Comparison of ENCODE assay signal across 26 cellular contexts in genomic region chr2:98014379-98014778, GRCh38. TPM values are rescaled to one million over a fixed set of nuclear protein-coding genes. Genes with fewer than 3 reads are reported as not detected.
A peak's percentile ranks its signal among the peaks of the same experiment; 100 is the strongest.
DNase-seq lines count a peak whose midpoint lies in the region; ATAC-seq, FAIRE-seq and TF ChIP-seq lines count a peak whose summit lies in the region.
"Had no signal": no experiment of that assay in that cellular context is flagged by ENCODE, and none has a peak within 500 bp of the region (broad histone marks: within the 10 kb centered on the region; RNA-seq: fewer than 3 reads in every experiment).

No MANE protein-coding gene starts in this region.

- H3K4me1 Mint-ChIP-seq in stimulated activated memory B cell treated with anti-CD40 and anti-IgM and Interleukin-4, amounts not matched to agents 10 μg/mL and 1 μg/mL and 100 μg/mL, for 72 hours = peaks cover 65% of the 10 kb centered on the region

- RAD21 ChIA-PET in GM12878 (lab: Charles Lee; ENCODE audit: unreplicated experiment) = interaction anchor here (1.3 to 3.8 kb wide), 3 partner anchors 12 to 60 kb away, joined by 3 to 26 read pairs (median 5); no protein-coding TSS in a partner anchor

- H3K27me3 ChIP-seq in HepG2 (ENCODE audit: control insufficient read depth in 1 of 2, insufficient read depth in 2 of 2, low read length in 2 of 2) = no peaks in the 10 kb centered on the region
- H3K27me3 ChIP-seq in right lobe of liver = no peaks in the 10 kb centered on the region
- no peaks in the 10 kb centered on the region for H3K27me3 ChIP-seq in OCI-LY1 (ENCODE audit: insufficient read depth, low read length)
- H3K27me3 ChIP-seq in GM12878 (replicated peaks in 1 of 2; ENCODE audit: control insufficient read depth in 2 of 2, insufficient read depth in 2 of 2, low read length in 1 of 2) = no peaks in the 10 kb centered on the region
- H3K27me3 ChIP-seq in spleen (replicated peaks in 1 of 7) = no peaks in the 10 kb centered on the region
- H3K27me3 ChIP-seq: BLaER1, SJCRH30 had no signal

- H3K4me2 ChIP-seq in HepG2 (ENCODE audit: low read depth, low read length) = peak overlapping the region; percentile 97
- no peak overlapping the region for H3K4me2 ChIP-seq in OCI-LY1 (ENCODE audit: low read length)
- peak overlapping the region; percentile 98 for H3K4me2 ChIP-seq in GM12878 (ENCODE audit: control insufficient read depth, insufficient read depth)

- WGBS in HepG2 (ENCODE audit: low lambda C conversion rate) = 100% methylated on average over 1 of the region's 2 CpGs
- WGBS in right lobe of liver (ENCODE audit: insufficient coverage, low coverage, low lambda C conversion rate, missing lambda C conversion rate) = no CpG with 5 or more reads among the region's 2 CpGs
- 100% methylated on average over 2 of the region's 2 CpGs for WGBS in GM12878 (ENCODE audit: insufficient coverage, insufficient replicate concordance, low lambda C conversion rate, missing lambda C conversion rate)
- WGBS in spleen, 5 donors = 83 to 100% (median 95%) methylated on average over 2 of the region's 2 CpGs

- SMC1A ChIA-PET in GM12878 (lab: Charles Lee; ENCODE audit: uncharacterized antibody, unreplicated experiment) = interaction anchor here (1.0 to 1.7 kb wide), 2 partner anchors 14 to 108 kb away, joined by 3 to 6 read pairs; no protein-coding TSS in a partner anchor

- TF ChIP-seq CTCF in HepG2 (CRISPR knock-in tag; IDR thresholded peaks at IDR 0.05) = no peak
- no peak for TF ChIP-seq CTCF in right lobe of liver (IDR thresholded peaks at IDR 0.05)
- no peak for TF ChIP-seq CTCF in OCI-LY1 (IDR thresholded peaks at IDR 0.05; ENCODE audit: low read length)
- no peak for TF ChIP-seq CTCF in GM12878 (IDR thresholded peaks at IDR 0.05 in 2 of 3, conservative IDR thresholded peaks at IDR 0.05 in 1 of 3; ENCODE audit: control insufficient read depth in 2 of 3, extremely low read depth in 1 of 3, insufficient read depth in 1 of 3, low read depth in 3 of 3, low read length in 3 of 3)
- no peak for TF ChIP-seq CTCF in spleen (IDR thresholded peaks at IDR 0.05 in 8 of 11, conservative IDR thresholded peaks at IDR 0.05 in 3 of 11)

- H3K79me2 ChIP-seq in HepG2 (ENCODE audit: insufficient read depth, low read length) (no peaks in the 10 kb centered on the region), OCI-LY1 (ENCODE audit: insufficient read depth, low read length) (no peaks in the 10 kb centered on the region), GM12878 (ENCODE audit: control insufficient read depth, insufficient read depth, low read length) (no peaks in the 10 kb centered on the region)

- ATAC-seq in HepG2 (no peak), right lobe of liver (no peak), GM12878 (no peak), HG02759 (IDR thresholded peaks at IDR 0.05; ENCODE audit: unreplicated experiment) (no peak)
- no peak for ATAC-seq in stimulated activated memory B cell treated with anti-CD40 and anti-IgM and Interleukin-4, amounts not matched to agents 10 μg/mL and 1 μg/mL and 100 μg/mL, for 72 hours
- ATAC-seq: PC-3, SK-N-SH treated with all-trans-retinoic acid at 6 μM for 48 hours had no signal

- H4K20me1 ChIP-seq in HepG2 (ENCODE audit: insufficient read depth, low read length) (no peaks in the 10 kb centered on the region), OCI-LY1 (ENCODE audit: insufficient read depth, low read length) (no peaks in the 10 kb centered on the region), GM12878 (ENCODE audit: control insufficient read depth, insufficient read depth) (no peaks in the 10 kb centered on the region)
- H4K20me1 ChIP-seq: BLaER1 had no signal

- POLR2A ChIA-PET in HepG2 (lab: Yijun Ruan, JAX) = no interaction called here
- POLR2A ChIA-PET in GM12878 (lab: Charles Lee) = interaction anchor here (0.6 to 1.6 kb wide), 2 partner anchors 12 to 63 kb away, joined by 4 to 7 read pairs; no protein-coding TSS in a partner anchor

- peak overlapping the region in 1 of 3 experiments; percentile 68; a peak in 1 of 6 replicates for H3K4me3 ChIP-seq in HepG2 (replicated peaks in 1 of 3; ENCODE audit: insufficient read depth in 1 of 3, low read depth in 2 of 3, low read length in 3 of 3)
- no peak overlapping the region for H3K4me3 ChIP-seq in right lobe of liver
- no peak overlapping the region for H3K4me3 ChIP-seq in OCI-LY1 (ENCODE audit: low read depth, low read length, poor library complexity, severe bottlenecking)
- H3K4me3 ChIP-seq in GM12878 = no peak overlapping the region
- H3K4me3 ChIP-seq in spleen = no peak overlapping the region
- H3K4me3 ChIP-seq: BLaER1 had no signal

- CTCF ChIA-PET in HepG2 (lab: Yijun Ruan, JAX; ENCODE audit: low intra/inter-chr PET ratio, low total read pairs) (no interaction called here), GM12878 (lab: Yijun Ruan, JAX) (interaction anchor here (1.3 to 2.3 kb wide), 2 partner anchors 10 to 12 kb away, joined by 5 to 9 read pairs; no protein-coding TSS in a partner anchor)

- no peaks in the 10 kb centered on the region for H3K9me3 Mint-ChIP-seq in stimulated activated memory B cell treated with anti-CD40 and anti-IgM and Interleukin-4, amounts not matched to agents 10 μg/mL and 1 μg/mL and 100 μg/mL, for 72 hours
- H3K9me3 Mint-ChIP-seq: CD4-positive, alpha-beta T cell had no signal

- TF ChIP-seq RAD21 in HepG2 (CRISPR knock-in tag; IDR thresholded peaks at IDR 0.05) (no peak), GM12878 (IDR thresholded peaks at IDR 0.05; ENCODE audit: insufficient read depth, low read depth, low read length) (no peak)

- H3K27me3 Mint-ChIP-seq in stimulated activated memory B cell treated with anti-CD40 and anti-IgM and Interleukin-4, amounts not matched to agents 10 μg/mL and 1 μg/mL and 100 μg/mL, for 72 hours = no peaks in the 10 kb centered on the region
- H3K27me3 Mint-ChIP-seq: CD4-positive, alpha-beta T cell had no signal

- H3K9me3 ChIP-seq in HepG2 (ENCODE audit: low read length) = no peaks in the 10 kb centered on the region
- no peaks in the 10 kb centered on the region for H3K9me3 ChIP-seq in right lobe of liver
- no peaks in the 10 kb centered on the region for H3K9me3 ChIP-seq in OCI-LY1 (ENCODE audit: low read length)
- H3K9me3 ChIP-seq in GM12878 (replicated peaks; ENCODE audit: control insufficient read depth, insufficient read depth, low read length) = no peaks in the 10 kb centered on the region
- H3K9me3 ChIP-seq in spleen = no peaks in the 10 kb centered on the region
- H3K9me3 ChIP-seq: BLaER1, SJCRH30 had no signal

- H3K4me1 ChIP-seq in HepG2 (ENCODE audit: insufficient read depth, low read length) (peaks cover 20% of the 10 kb centered on the region), right lobe of liver (no peaks in the 10 kb centered on the region), OCI-LY1 (ENCODE audit: insufficient read depth, low read length, severe bottlenecking) (peaks cover 74% of the 10 kb centered on the region), GM12878 (ENCODE audit: control insufficient read depth, insufficient read depth, low read length) (peaks cover 55% of the 10 kb centered on the region), spleen (peaks cover 8 to 67% (median 51%) of the 10 kb centered on the region in 6 donors)

- H3K9me2 ChIP-seq in OCI-LY1 (ENCODE audit: low read depth, low read length) = no peaks in the 10 kb centered on the region

- 0 out of 2 replicates have a peak, but pooled peaks cover 3% of the 10 kb centered on the region for H3F3A ChIP-seq in OCI-LY1 (ENCODE audit: insufficient read depth, low read length)

- H3K36me3 Mint-ChIP-seq in stimulated activated memory B cell treated with anti-CD40 and anti-IgM and Interleukin-4, amounts not matched to agents 10 μg/mL and 1 μg/mL and 100 μg/mL, for 72 hours = peaks cover 5% of the 10 kb centered on the region

- TF ChIP-seq EP300 in HepG2 (IDR thresholded peaks at IDR 0.05; ENCODE audit: low read depth in 2 of 2, low read length in 2 of 2) (no peak), HepG2 (CRISPR knock-in tag; IDR thresholded peaks at IDR 0.05; ENCODE audit: borderline replicate concordance) (no peak), GM12878 (IDR thresholded peaks at IDR 0.05; ENCODE audit: borderline replicate concordance in 1 of 2, control insufficient read depth in 1 of 2, low read depth in 2 of 2, low read length in 2 of 2) (no peak)

- FAIRE-seq in HepG2 (lab: Jason Lieb, UNC) = no peak
- FAIRE-seq in GM12878 (lab: Jason Lieb, UNC) = no peak
- FAIRE-seq: GM19239 had no signal

- H2AFZ ChIP-seq in HepG2 (ENCODE audit: low read length) (no peak overlapping the region), OCI-LY1 (ENCODE audit: low read length) (no peak overlapping the region), GM12878 (ENCODE audit: control insufficient read depth, low read depth, low read length) (no peak overlapping the region)

- TF ChIP-seq POLR2A in HepG2 (IDR thresholded peaks at IDR 0.05; ENCODE audit: insufficient read depth in 1 of 2, low read depth in 2 of 2, low read length in 2 of 2) (no peak), right lobe of liver (IDR thresholded peaks at IDR 0.05) (no peak), GM12878 (IDR thresholded peaks at IDR 0.05; ENCODE audit: low read depth, low read length) (no peak), spleen (IDR thresholded peaks at IDR 0.05) (no peak)

- H3K4me3 Mint-ChIP-seq in stimulated activated memory B cell treated with anti-CD40 and anti-IgM and Interleukin-4, amounts not matched to agents 10 μg/mL and 1 μg/mL and 100 μg/mL, for 72 hours = no peak overlapping the region
- H3K4me3 Mint-ChIP-seq: CD4-positive, alpha-beta T cell had no signal

- DNase-seq in HepG2 (ENCODE audit: low spot score) (no peak), right lobe of liver (no peak), GM12878 (ENCODE audit: low read depth, low spot score) (no peak), spleen (no peak), GF-D8 (lab: John Stamatoyannopoulos, UW) (no peak)
- DNase-seq: CD4-positive, alpha-beta T cell; COR-L47; EL; GDM1; Kasumi-1; NCI-H1092 treated with DMSO at 0.1 percent for 48 hours; NCI-H1436; NCI-H187; NCI-H2081 treated with DMSO at 0.1 percent for 48 hours; NCI-H2171; NCI-H226; NCI-H510A; NCI-H69; PC-3; SJCRH30 had no signal

- BruUV-seq in HepG2 (replicated peaks; lab: Mats Ljungman, UMichigan) (no TSS peak), GM12878 (replicated peaks; lab: Mats Ljungman, UMichigan) (no TSS peak)

- H3K36me3 ChIP-seq in HepG2 (replicated peaks in 1 of 2; ENCODE audit: control insufficient read depth in 1 of 2, insufficient read depth in 2 of 2, low read length in 2 of 2) (no peaks in the 10 kb centered on the region), right lobe of liver (no peaks in the 10 kb centered on the region), OCI-LY1 (ENCODE audit: insufficient read depth, low read length) (no peaks in the 10 kb centered on the region), GM12878 (ENCODE audit: control insufficient read depth in 2 of 2, insufficient read depth in 2 of 2, low read length in 1 of 2) (no peaks in the 10 kb centered on the region), spleen (no peaks in the 10 kb centered on the region)
- H3K36me3 ChIP-seq: BLaER1, SJCRH30 had no signal

- in situ Hi-C loops in HepG2 (cut with HindIII; ENCODE audit: extremely low pct_ligation_motif_present, low pct_unique_long_range_greater_than_20kb) = no loop called here
- in situ Hi-C loops in GM12878 (cut with MboI) = loop anchor here (25.0 kb wide), 1 partner anchor 1952 kb away; no protein-coding TSS in a partner anchor

- H3K27ac ChIP-seq in HepG2 (ENCODE audit: extremely low read length, insufficient read depth, low read length) = no peak overlapping the region
- H3K27ac ChIP-seq in right lobe of liver = no peak overlapping the region
- peak overlapping the region; percentile 88 for H3K27ac ChIP-seq in OCI-LY1 (ENCODE audit: low read depth, low read length, poor library complexity, severe bottlenecking)
- peak overlapping the region; percentile 97 for H3K27ac ChIP-seq in GM12878 (ENCODE audit: control insufficient read depth, insufficient read depth)
- H3K27ac ChIP-seq in spleen = no peak overlapping the region
- H3K27ac ChIP-seq: BLaER1, SJCRH30 had no signal

- peak overlapping the region; percentile 81 for H3K27ac Mint-ChIP-seq in stimulated activated memory B cell treated with anti-CD40 and anti-IgM and Interleukin-4, amounts not matched to agents 10 μg/mL and 1 μg/mL and 100 μg/mL, for 72 hours
- H3K27ac Mint-ChIP-seq: CD4-positive, alpha-beta T cell had no signal

- H3K9ac ChIP-seq in HepG2 (ENCODE audit: insufficient read depth, low read depth, low read length) (no peak overlapping the region), OCI-LY1 (ENCODE audit: low read length) (no peak overlapping the region), GM12878 (ENCODE audit: control insufficient read depth, insufficient read depth, low read length) (no peak overlapping the region)
- H3K9ac ChIP-seq: BLaER1 had no signal

- intact Hi-C loops in HepG2 (cut with micrococcal nuclease; ENCODE audit: unreplicated experiment) = no loop called here
- intact Hi-C loops in right lobe of liver (cut with DNase I) = no loop called here
- intact Hi-C loops in GM12878 (cut with micrococcal nuclease; ENCODE audit: unreplicated experiment) = loop anchor here (5.0 to 10.0 kb wide), 2 partner anchors 73 to 450 kb away; partner anchors contain the start of gene VWA3B
- intact Hi-C loops in spleen (cut with DNase I; ENCODE audit: low total_unique reads) = no loop called here

RNA-seq across cellular contexts. Expression of gene TMEM131, which starts 18.6 kb away (rescaled TPM):
- 17.4 and 19.5 TPM in 2 replicates for total RNA-seq in HepG2 (2016; rRNA removed; fragmentation: Illumina TruSeq; extraction: Trizol)
- total RNA-seq in HepG2 (2016; cell fraction: cytosol; rRNA removed; fragmentation: Illumina TruSeq; extraction: Trizol; ENCODE audit: low read depth) = 6.2 and 6.7 TPM in 2 replicates
- total RNA-seq in HepG2 (2016; cell fraction: insoluble cytoplasmic fraction; rRNA removed; fragmentation: Illumina TruSeq; extraction: Trizol) = 14.1 and 19.5 TPM in 2 replicates
- total RNA-seq in HepG2 (2016; cell fraction: membrane; rRNA removed; fragmentation: Illumina TruSeq; extraction: Trizol) = 8.9 and 10.2 TPM in 2 replicates
- 68.2 and 80.1 TPM in 2 replicates for total RNA-seq in HepG2 (2016; cell fraction: nucleus; rRNA removed; fragmentation: Illumina TruSeq; extraction: Trizol)
- polyA plus RNA-seq in HepG2 (2011; rRNA removed) = 15.7 and 17.9 TPM in 2 replicates
- 6.6 and 8.8 TPM in 2 replicates for polyA plus RNA-seq in HepG2 (2011; cell fraction: cytosol; rRNA removed)
- polyA plus RNA-seq in HepG2 (2011; cell fraction: nucleus; rRNA removed) = 35.1 and 39.4 TPM in 2 replicates
- 27.9 and 29.1 TPM in 2 replicates for polyA plus RNA-seq in HepG2 (2012)
- polyA plus RNA-seq in HepG2 (2016; cell fraction: cytosol; fragmentation: Illumina TruSeq; extraction: Trizol; ENCODE audit: low read depth) = 1.3 and 1.4 TPM in 2 replicates
- polyA plus RNA-seq in HepG2 (2016; cell fraction: insoluble cytoplasmic fraction; fragmentation: Illumina TruSeq; extraction: Trizol; ENCODE audit: low read depth) = 10.7 and 13.4 TPM in 2 replicates
- polyA plus RNA-seq in HepG2 (2016; cell fraction: membrane; fragmentation: Illumina TruSeq; extraction: Trizol; ENCODE audit: low read depth) = 2.2 and 2.6 TPM in 2 replicates
- 67.0 and 67.3 TPM in 2 replicates for polyA plus RNA-seq in HepG2 (2016; cell fraction: nucleus; fragmentation: Illumina TruSeq; extraction: Trizol; ENCODE audit: insufficient read depth, low read depth)
- polyA minus RNA-seq in HepG2 (2011; rRNA and poly(A)+ RNA removed; ENCODE audit: low replicate concordance) = 10.3 and 24.5 TPM in 2 replicates
- polyA minus RNA-seq in HepG2 (2011; cell fraction: cytosol; rRNA and poly(A)+ RNA removed) = 23.1 and 25.1 TPM in 2 replicates
- 99.1 and 112 TPM in 2 replicates for polyA minus RNA-seq in HepG2 (2011; cell fraction: nucleus; rRNA and poly(A)+ RNA removed)
- total RNA-seq in right lobe of liver = 10 to 100 TPM; 14.8 to 34.0 (median 17.8) TPM
- 305 and 317 TPM in 2 replicates for total RNA-seq in GM12878 (2013; cell fraction: nucleolus; rRNA removed)
- 17.0 and 17.3 TPM in 2 replicates for total RNA-seq in GM12878 (2014; rRNA removed)
- total RNA-seq in GM12878 (2014; rRNA removed; fragmentation: Illumina TruSeq; extraction: Trizol) = 24.1 and 24.4 TPM in 2 replicates
- 46.8 and 48.2 TPM in 2 replicates for total RNA-seq in GM12878 (2021)
- 17.6 TPM for polyA plus RNA-seq in GM12878 (2011; ENCODE audit: low read depth)
- 24.0 and 28.9 TPM in 2 replicates for polyA plus RNA-seq in GM12878 (2011; rRNA removed)
- 15.7 and 18.7 TPM in 2 replicates for polyA plus RNA-seq in GM12878 (2011; cell fraction: cytosol; rRNA removed)
- 85.3 and 85.6 TPM in 2 replicates for polyA plus RNA-seq in GM12878 (2011; cell fraction: nucleus; rRNA removed)
- 26.0 and 29.7 TPM in 2 replicates for polyA plus RNA-seq in GM12878 (2012)
- polyA plus RNA-seq in GM12878 (2014; fragmentation: Illumina TruSeq; extraction: Trizol) = 47.3 and 65.5 TPM in 2 replicates
- 1 to 10 TPM; 6.0 to 8.1 TPM for polyA plus RNA-seq in GM12878 (2014; fragmentation: Nextera tagmentation; extraction: Ambion mirVana)
- 27.7 and 30.3 TPM in 2 replicates for polyA plus RNA-seq in GM12878 (2014; rRNA removed)
- polyA plus RNA-seq in GM12878 (2016; fragmentation: Nextera tagmentation; extraction: Ambion mirVana) = 10 to 100 TPM in 1 of 2 experiments, 1 to 10 TPM in 1; 8.4 to 22.3 TPM
- polyA minus RNA-seq in GM12878 (2011; rRNA and poly(A)+ RNA removed) = 39.7 and 51.5 TPM in 2 replicates
- polyA minus RNA-seq in GM12878 (2011; cell fraction: cytosol; rRNA and poly(A)+ RNA removed) = 13.6 and 20.6 TPM in 2 replicates
- polyA minus RNA-seq in GM12878 (2011; cell fraction: nucleus; rRNA and poly(A)+ RNA removed) = 61.7 and 86.0 TPM in 2 replicates
- 10 to 100 TPM; 54.6 to 74.0 (median 64.8) TPM for total RNA-seq in spleen
- 10 to 100 TPM in 2 of 3 donors, 1 to 10 TPM in 1; 9.2 to 15.2 (median 12.3) TPM for polyA plus RNA-seq in spleen

Comparison
In these comparisons a context has a peak if more than half of its experiments do, and no peak if none do; other contexts are left out.
1. H3K27ac ChIP-seq: peak in OCI-LY1 (single experiment) and GM12878 (single experiment); none in HepG2 (single experiment), right lobe of liver (0 of 3) and spleen (0 of 8).